1 cellular context compared by ENCODE assay signal in the genomic region with DNA sequence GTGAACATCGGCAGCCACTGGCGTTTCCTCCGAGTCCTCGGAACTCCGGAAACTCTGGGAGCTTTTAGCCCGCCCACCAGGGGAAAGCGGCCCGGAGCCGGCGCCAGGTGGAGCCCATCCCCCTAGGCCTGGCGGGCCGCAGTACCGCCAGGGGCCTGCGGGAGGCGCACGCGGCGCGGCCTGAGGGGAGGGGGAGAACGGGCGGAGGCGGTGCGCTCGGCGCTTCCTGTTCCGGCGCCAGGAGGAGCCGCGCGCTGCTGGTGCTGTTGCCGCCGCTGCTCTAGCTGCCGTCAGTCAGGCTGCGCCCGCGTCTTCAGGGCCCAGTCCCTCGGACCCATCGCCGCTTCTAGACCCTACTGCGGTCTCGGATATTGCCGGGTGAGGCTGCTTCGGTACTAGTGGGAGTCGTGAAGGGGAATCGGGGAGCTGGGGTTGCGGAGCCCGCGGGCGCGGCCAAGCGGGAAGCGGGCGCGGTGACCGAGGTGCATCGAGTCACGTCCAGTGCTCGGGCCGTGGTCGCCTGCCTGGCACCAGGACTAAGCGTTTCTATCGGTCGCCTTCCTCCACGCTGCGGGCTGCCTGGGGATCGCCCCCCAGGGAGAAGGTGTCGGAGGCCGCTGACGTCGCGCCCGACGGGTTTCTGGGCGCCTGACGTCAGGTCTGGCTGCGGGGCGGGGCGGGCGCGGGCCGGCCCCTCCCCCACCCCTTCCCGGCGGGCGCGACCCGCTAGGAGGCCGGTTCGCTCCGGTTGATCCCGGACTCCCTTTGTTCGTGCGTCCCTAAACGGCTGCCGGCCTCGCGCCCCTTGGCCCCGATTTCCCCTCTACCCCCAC.
TF ChIP-seq lines count a peak whose summit lies in the region.

A gene (plus strand): TSS at position 222 of the 833 bp plus-strand sequence. CDS start 10,037 bp downstream, outside the sequence.

TF ChIP-seq in HepG2, 621 proteins besides CTCF, POLR2A, EP300 and RAD21 (continued from another document and continues in another):
- TF ChIP-seq, protein P1, sequence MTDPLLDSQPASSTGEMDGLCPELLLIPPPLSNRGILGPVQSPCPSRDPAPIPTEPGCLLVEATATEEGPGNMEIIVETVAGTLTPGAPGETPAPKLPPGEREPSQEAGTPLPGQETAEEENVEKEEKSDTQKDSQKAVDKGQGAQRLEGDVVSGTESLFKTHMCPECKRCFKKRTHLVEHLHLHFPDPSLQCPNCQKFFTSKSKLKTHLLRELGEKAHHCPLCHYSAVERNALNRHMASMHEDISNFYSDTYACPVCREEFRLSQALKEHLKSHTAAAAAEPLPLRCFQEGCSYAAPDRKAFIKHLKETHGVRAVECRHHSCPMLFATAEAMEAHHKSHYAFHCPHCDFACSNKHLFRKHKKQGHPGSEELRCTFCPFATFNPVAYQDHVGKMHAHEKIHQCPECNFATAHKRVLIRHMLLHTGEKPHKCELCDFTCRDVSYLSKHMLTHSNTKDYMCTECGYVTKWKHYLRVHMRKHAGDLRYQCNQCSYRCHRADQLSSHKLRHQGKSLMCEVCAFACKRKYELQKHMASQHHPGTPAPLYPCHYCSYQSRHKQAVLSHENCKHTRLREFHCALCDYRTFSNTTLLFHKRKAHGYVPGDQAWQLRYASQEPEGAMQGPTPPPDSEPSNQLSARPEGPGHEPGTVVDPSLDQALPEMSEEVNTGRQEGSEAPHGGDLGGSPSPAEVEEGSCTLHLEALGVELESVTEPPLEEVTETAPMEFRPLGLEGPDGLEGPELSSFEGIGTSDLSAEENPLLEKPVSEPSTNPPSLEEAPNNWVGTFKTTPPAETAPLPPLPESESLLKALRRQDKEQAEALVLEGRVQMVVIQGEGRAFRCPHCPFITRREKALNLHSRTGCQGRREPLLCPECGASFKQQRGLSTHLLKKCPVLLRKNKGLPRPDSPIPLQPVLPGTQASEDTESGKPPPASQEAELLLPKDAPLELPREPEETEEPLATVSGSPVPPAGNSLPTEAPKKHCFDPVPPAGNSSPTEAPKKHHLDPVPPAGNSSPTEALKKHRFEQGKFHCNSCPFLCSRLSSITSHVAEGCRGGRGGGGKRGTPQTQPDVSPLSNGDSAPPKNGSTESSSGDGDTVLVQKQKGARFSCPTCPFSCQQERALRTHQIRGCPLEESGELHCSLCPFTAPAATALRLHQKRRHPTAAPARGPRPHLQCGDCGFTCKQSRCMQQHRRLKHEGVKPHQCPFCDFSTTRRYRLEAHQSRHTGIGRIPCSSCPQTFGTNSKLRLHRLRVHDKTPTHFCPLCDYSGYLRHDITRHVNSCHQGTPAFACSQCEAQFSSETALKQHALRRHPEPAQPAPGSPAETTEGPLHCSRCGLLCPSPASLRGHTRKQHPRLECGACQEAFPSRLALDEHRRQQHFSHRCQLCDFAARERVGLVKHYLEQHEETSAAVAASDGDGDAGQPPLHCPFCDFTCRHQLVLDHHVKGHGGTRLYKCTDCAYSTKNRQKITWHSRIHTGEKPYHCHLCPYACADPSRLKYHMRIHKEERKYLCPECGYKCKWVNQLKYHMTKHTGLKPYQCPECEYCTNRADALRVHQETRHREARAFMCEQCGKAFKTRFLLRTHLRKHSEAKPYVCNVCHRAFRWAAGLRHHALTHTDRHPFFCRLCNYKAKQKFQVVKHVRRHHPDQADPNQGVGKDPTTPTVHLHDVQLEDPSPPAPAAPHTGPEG (CRISPR knock-in tag; IDR thresholded peaks at IDR 0.05) = peak; percentile 91
- TF ChIP-seq ZFP36L1 (CRISPR knock-in tag; IDR thresholded peaks at IDR 0.05) = peak; percentile 25; the same call in 1 of the 2 replicates
- peak; percentile 35; the same call in 1 of the 2 replicates for TF ChIP-seq HNF4G (IDR thresholded peaks at IDR 0.05; ENCODE audit: borderline replicate concordance, low read depth, low read length)
- 0 out of 2 replicates have a peak, but pooled peaks have one; percentile 22 for TF ChIP-seq HNF4G (CRISPR knock-in tag; IDR thresholded peaks at IDR 0.05; ENCODE audit: borderline replicate concordance, low read depth)
- peak; percentile 97 for TF ChIP-seq ZMYM4 (CRISPR knock-in tag; IDR thresholded peaks at IDR 0.05)
- TF ChIP-seq, protein P2, sequence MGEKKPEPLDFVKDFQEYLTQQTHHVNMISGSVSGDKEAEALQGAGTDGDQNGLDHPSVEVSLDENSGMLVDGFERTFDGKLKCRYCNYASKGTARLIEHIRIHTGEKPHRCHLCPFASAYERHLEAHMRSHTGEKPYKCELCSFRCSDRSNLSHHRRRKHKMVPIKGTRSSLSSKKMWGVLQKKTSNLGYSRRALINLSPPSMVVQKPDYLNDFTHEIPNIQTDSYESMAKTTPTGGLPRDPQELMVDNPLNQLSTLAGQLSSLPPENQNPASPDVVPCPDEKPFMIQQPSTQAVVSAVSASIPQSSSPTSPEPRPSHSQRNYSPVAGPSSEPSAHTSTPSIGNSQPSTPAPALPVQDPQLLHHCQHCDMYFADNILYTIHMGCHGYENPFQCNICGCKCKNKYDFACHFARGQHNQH (CRISPR knock-in tag; IDR thresholded peaks at IDR 0.05) = peak; percentile 90; the same call in 1 of the 2 replicates
- TF ChIP-seq FLYWCH1 (CRISPR knock-in tag; IDR thresholded peaks at IDR 0.05) = no peak; the same call in 1 of the 2 replicates
- TF ChIP-seq SALL1 (CRISPR knock-in tag; IDR thresholded peaks at IDR 0.05) = peak; percentile 89
- TF ChIP-seq TCF7L2 (IDR thresholded peaks at IDR 0.05; ENCODE audit: low read depth, low read length) = no peak
- peak; percentile 58 for TF ChIP-seq ARNTL (CRISPR knock-in tag; IDR thresholded peaks at IDR 0.05)
- peak; percentile 74; the same call in 1 of the 2 replicates for TF ChIP-seq ZNF138 (CRISPR knock-in tag; IDR thresholded peaks at IDR 0.05; ENCODE audit: low read depth)
- peak; percentile 58 for TF ChIP-seq SOX5 (CRISPR knock-in tag; IDR thresholded peaks at IDR 0.05; ENCODE audit: borderline replicate concordance)
- TF ChIP-seq TARDBP (CRISPR knock-in tag; IDR thresholded peaks at IDR 0.05) = peak; percentile 97
- TF ChIP-seq NR2C2 (CRISPR knock-in tag; IDR thresholded peaks at IDR 0.05; ENCODE audit: borderline replicate concordance) = peak; percentile 80
- TF ChIP-seq KAT7 (CRISPR knock-in tag; IDR thresholded peaks at IDR 0.05; ENCODE audit: borderline replicate concordance) = 0 out of 2 replicates have a peak, but pooled peaks have one; percentile 57
- TF ChIP-seq, protein P3, sequence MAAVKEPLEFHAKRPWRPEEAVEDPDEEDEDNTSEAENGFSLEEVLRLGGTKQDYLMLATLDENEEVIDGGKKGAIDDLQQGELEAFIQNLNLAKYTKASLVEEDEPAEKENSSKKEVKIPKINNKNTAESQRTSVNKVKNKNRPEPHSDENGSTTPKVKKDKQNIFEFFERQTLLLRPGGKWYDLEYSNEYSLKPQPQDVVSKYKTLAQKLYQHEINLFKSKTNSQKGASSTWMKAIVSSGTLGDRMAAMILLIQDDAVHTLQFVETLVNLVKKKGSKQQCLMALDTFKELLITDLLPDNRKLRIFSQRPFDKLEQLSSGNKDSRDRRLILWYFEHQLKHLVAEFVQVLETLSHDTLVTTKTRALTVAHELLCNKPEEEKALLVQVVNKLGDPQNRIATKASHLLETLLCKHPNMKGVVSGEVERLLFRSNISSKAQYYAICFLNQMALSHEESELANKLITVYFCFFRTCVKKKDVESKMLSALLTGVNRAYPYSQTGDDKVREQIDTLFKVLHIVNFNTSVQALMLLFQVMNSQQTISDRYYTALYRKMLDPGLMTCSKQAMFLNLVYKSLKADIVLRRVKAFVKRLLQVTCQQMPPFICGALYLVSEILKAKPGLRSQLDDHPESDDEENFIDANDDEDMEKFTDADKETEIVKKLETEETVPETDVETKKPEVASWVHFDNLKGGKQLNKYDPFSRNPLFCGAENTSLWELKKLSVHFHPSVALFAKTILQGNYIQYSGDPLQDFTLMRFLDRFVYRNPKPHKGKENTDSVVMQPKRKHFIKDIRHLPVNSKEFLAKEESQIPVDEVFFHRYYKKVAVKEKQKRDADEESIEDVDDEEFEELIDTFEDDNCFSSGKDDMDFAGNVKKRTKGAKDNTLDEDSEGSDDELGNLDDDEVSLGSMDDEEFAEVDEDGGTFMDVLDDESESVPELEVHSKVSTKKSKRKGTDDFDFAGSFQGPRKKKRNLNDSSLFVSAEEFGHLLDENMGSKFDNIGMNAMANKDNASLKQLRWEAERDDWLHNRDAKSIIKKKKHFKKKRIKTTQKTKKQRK (IDR thresholded peaks at IDR 0.05; ENCODE audit: low read length) = no peak
- peak; percentile 94 for TF ChIP-seq ZBTB21 (CRISPR knock-in tag; IDR thresholded peaks at IDR 0.05)
- TF ChIP-seq, protein P4, sequence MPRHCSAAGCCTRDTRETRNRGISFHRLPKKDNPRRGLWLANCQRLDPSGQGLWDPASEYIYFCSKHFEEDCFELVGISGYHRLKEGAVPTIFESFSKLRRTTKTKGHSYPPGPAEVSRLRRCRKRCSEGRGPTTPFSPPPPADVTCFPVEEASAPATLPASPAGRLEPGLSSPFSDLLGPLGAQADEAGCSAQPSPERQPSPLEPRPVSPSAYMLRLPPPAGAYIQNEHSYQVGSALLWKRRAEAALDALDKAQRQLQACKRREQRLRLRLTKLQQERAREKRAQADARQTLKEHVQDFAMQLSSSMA (CRISPR knock-in tag; IDR thresholded peaks at IDR 0.05) = 0 out of 2 replicates have a peak, but pooled peaks have one; percentile 32
- TF ChIP-seq ARHGAP35 (CRISPR knock-in tag; IDR thresholded peaks at IDR 0.05; ENCODE audit: borderline replicate concordance) = peak; percentile 88; the same call in 1 of the 2 replicates
- TF ChIP-seq GATAD1 (CRISPR knock-in tag; IDR thresholded peaks at IDR 0.05) = peak; percentile 85
- TF ChIP-seq, protein P5, sequence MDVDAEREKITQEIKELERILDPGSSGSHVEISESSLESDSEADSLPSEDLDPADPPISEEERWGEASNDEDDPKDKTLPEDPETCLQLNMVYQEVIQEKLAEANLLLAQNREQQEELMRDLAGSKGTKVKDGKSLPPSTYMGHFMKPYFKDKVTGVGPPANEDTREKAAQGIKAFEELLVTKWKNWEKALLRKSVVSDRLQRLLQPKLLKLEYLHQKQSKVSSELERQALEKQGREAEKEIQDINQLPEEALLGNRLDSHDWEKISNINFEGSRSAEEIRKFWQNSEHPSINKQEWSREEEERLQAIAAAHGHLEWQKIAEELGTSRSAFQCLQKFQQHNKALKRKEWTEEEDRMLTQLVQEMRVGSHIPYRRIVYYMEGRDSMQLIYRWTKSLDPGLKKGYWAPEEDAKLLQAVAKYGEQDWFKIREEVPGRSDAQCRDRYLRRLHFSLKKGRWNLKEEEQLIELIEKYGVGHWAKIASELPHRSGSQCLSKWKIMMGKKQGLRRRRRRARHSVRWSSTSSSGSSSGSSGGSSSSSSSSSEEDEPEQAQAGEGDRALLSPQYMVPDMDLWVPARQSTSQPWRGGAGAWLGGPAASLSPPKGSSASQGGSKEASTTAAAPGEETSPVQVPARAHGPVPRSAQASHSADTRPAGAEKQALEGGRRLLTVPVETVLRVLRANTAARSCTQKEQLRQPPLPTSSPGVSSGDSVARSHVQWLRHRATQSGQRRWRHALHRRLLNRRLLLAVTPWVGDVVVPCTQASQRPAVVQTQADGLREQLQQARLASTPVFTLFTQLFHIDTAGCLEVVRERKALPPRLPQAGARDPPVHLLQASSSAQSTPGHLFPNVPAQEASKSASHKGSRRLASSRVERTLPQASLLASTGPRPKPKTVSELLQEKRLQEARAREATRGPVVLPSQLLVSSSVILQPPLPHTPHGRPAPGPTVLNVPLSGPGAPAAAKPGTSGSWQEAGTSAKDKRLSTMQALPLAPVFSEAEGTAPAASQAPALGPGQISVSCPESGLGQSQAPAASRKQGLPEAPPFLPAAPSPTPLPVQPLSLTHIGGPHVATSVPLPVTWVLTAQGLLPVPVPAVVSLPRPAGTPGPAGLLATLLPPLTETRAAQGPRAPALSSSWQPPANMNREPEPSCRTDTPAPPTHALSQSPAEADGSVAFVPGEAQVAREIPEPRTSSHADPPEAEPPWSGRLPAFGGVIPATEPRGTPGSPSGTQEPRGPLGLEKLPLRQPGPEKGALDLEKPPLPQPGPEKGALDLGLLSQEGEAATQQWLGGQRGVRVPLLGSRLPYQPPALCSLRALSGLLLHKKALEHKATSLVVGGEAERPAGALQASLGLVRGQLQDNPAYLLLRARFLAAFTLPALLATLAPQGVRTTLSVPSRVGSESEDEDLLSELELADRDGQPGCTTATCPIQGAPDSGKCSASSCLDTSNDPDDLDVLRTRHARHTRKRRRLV (CRISPR knock-in tag; IDR thresholded peaks at IDR 0.05) = peak; percentile 85
- TF ChIP-seq, protein P6, sequence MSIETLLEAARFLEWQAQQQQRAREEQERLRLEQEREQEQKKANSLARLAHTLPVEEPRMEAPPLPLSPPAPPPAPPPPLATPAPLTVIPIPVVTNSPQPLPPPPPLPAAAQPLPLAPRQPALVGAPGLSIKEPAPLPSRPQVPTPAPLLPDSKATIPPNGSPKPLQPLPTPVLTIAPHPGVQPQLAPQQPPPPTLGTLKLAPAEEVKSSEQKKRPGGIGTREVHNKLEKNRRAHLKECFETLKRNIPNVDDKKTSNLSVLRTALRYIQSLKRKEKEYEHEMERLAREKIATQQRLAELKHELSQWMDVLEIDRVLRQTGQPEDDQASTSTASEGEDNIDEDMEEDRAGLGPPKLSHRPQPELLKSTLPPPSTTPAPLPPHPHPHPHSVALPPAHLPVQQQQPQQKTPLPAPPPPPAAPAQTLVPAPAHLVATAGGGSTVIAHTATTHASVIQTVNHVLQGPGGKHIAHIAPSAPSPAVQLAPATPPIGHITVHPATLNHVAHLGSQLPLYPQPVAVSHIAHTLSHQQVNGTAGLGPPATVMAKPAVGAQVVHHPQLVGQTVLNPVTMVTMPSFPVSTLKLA (IDR thresholded peaks at IDR 0.05) = peak; percentile 47
- peak; percentile 96 for TF ChIP-seq SRY (CRISPR knock-in tag; IDR thresholded peaks at IDR 0.05)
- TF ChIP-seq PHF5A (CRISPR knock-in tag; IDR thresholded peaks at IDR 0.05; ENCODE audit: low read depth, unreplicated experiment) = peak; percentile 93
- no peak for TF ChIP-seq KLF15 (CRISPR knock-in tag; IDR thresholded peaks at IDR 0.05; ENCODE audit: borderline replicate concordance)
- TF ChIP-seq DMAP1 (CRISPR knock-in tag; IDR thresholded peaks at IDR 0.05) = peak; percentile 95
- TF ChIP-seq ZBTB38 (CRISPR knock-in tag; IDR thresholded peaks at IDR 0.05) = 0 out of 2 replicates have a peak, but pooled peaks have one; percentile 20
- TF ChIP-seq ZNF282 (IDR thresholded peaks at IDR 0.05; ENCODE audit: partially characterized antibody) = no peak
- no peak for TF ChIP-seq HMGA1 (CRISPR knock-in tag; conservative IDR thresholded peaks at IDR 0.05)
- TF ChIP-seq RXRB (CRISPR knock-in tag; IDR thresholded peaks at IDR 0.05; ENCODE audit: borderline replicate concordance) = peak; percentile 67
- no peak for TF ChIP-seq ZNF724P (CRISPR knock-in tag; IDR thresholded peaks at IDR 0.05; ENCODE audit: borderline replicate concordance)
- TF ChIP-seq SIN3A (IDR thresholded peaks at IDR 0.05; ENCODE audit: borderline replicate concordance, low read depth, low read length) = peak; percentile 67; the same call in 1 of the 2 replicates
